ENCODE assay signal across 37 cellular contexts in the genomic region with DNA sequence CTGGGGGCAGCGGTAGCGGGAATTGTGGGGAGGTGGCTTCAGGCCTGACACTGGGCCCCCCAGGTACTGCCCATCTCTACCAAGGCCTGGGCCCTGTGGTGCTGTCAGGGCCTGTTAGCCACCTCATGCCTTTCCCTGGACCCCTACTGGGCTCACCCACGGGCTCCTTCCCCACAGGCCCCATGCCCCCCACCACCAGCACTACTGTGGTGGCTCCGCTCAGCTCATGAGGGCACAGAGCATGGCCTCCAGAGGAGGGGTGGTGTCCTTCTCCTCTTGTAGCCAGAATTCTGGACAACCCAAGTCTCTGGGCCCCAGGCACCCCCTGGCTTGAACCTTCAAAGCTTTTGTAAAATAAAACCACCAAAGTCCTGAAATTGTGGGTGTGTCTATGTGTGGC. TPM values are rescaled to one million over a fixed set of nuclear protein-coding genes. Genes with fewer than 3 reads are reported as not detected.
"Had no signal": no experiment of that assay in that cellular context is flagged by ENCODE, and none has a peak within 500 bp of the region (broad histone marks: within the 10 kb centered on the region; RNA-seq: fewer than 3 reads in every experiment).

No MANE protein-coding gene starts in this region.

- H3K27me3 Mint-ChIP-seq: activated CD4-positive, alpha-beta T cell treated with anti-CD3 and anti-CD28 coated beads, Interleukin-2, amount 10 ng/mL, durations not matched to agents 24 days and 14 days; activated naive CD4-positive, alpha-beta T cell treated with anti-CD3 and anti-CD28 coated beads, Interleukin-2, amount 50 U/mL, for 24 hours; activated naive CD8-positive, alpha-beta T cell treated with anti-CD3 and anti-CD28 coated beads, Interleukin-2, amount 10 ng/mL, durations not matched to agents 7 days and 5 days had no signal

- H3K27ac Mint-ChIP-seq: activated CD4-positive, alpha-beta T cell treated with anti-CD3 and anti-CD28 coated beads, Interleukin-2, amount 10 ng/mL, durations not matched to agents 24 days and 14 days; activated CD8-positive, alpha-beta T cell treated with anti-CD3 and anti-CD28 coated beads, Interleukin-2, amount 10 ng/mL, durations not matched to agents 7 days and 5 days; activated naive CD4-positive, alpha-beta T cell treated with anti-CD3 and anti-CD28 coated beads, Interleukin-2, amount 50 U/mL, for 24 hours; activated naive CD8-positive, alpha-beta T cell treated with anti-CD3 and anti-CD28 coated beads, Interleukin-2, amount 10 ng/mL, durations not matched to agents 7 days and 5 days; activated T-cell treated with anti-CD3 and anti-CD28 coated beads, Interleukin-2, amount 50 U/mL, for 24 hours; activated T-helper 2 cell treated with anti-CD3 and anti-CD28 coated beads, Interferon-gamma antibody, Interleukin-2, Interleukin-4, amounts not matched to agents 10 μg/mL and 5 μg/mL and 100 μg/mL, durations not matched to agents 14 hours and 24 hours and 36 hours; T-helper 1 cell treated with Interleukin-12 subunit alpha and Interleukin-12 subunit beta and Interleukin-4 antibody, amounts not matched to agents 30 μg/mL and 1 μg/mL, for 36 hours had no signal

- H3K4me3 Mint-ChIP-seq: activated CD4-positive, alpha-beta T cell treated with anti-CD3 and anti-CD28 coated beads, Interleukin-2, amount 10 ng/mL, durations not matched to agents 24 days and 14 days; activated CD8-positive, alpha-beta T cell treated with anti-CD3 and anti-CD28 coated beads, Interleukin-2, amount 10 ng/mL, durations not matched to agents 7 days and 5 days; activated naive CD4-positive, alpha-beta T cell treated with anti-CD3 and anti-CD28 coated beads, Interleukin-2, amount 50 U/mL, for 24 hours; activated naive CD8-positive, alpha-beta T cell treated with anti-CD3 and anti-CD28 coated beads, Interleukin-2, amount 10 ng/mL, durations not matched to agents 7 days and 5 days; activated T-cell treated with anti-CD3 and anti-CD28 coated beads, Interleukin-2, amount 50 U/mL, for 24 hours; T-helper 1 cell treated with Interleukin-12 subunit alpha and Interleukin-12 subunit beta and Interleukin-4 antibody, amounts not matched to agents 30 μg/mL and 1 μg/mL, for 36 hours; T-helper 2 cell treated with Interferon-gamma antibody and Interleukin-4, amounts not matched to agents 5 μg/mL and 100 μg/mL, for 36 hours had no signal

- H3K27me3 ChIP-seq: ascending aorta, body of pancreas, Peyer's patch, SJSA1 had no signal

- H3K36me3 Mint-ChIP-seq: activated naive CD4-positive, alpha-beta T cell treated with anti-CD3 and anti-CD28 coated beads, Interleukin-2, amount 50 U/mL, for 24 hours; activated naive CD8-positive, alpha-beta T cell treated with anti-CD3 and anti-CD28 coated beads, Interleukin-2, amount 10 ng/mL, durations not matched to agents 7 days and 5 days had no signal

- H3K9me3 ChIP-seq: ascending aorta, body of pancreas, breast epithelium, Peyer's patch, SJSA1, SK-N-SH had no signal

- FAIRE-seq: TTC549 had no signal

- H3K4me1 ChIP-seq: ascending aorta, body of pancreas, breast epithelium, Peyer's patch had no signal

- ATAC-seq: activated CD8-positive, alpha-beta T cell treated with anti-CD3 and anti-CD28 coated beads, Interleukin-2, amount 10 ng/mL, durations not matched to agents 7 days and 5 days; body of pancreas; PC-3 had no signal

- H3K9ac ChIP-seq: KMS-11, SK-N-SH had no signal

- H3K36me3 ChIP-seq: ascending aorta, breast epithelium, Peyer's patch, SJSA1 had no signal

- H3K4me2 ChIP-seq: KMS-11, SK-N-SH had no signal

- H3K9me3 Mint-ChIP-seq: activated CD4-positive, alpha-beta T cell treated with anti-CD3 and anti-CD28 coated beads, Interleukin-2, amount 10 ng/mL, durations not matched to agents 24 days and 14 days; activated naive CD4-positive, alpha-beta T cell treated with anti-CD3 and anti-CD28 coated beads, Interleukin-2, amount 50 U/mL, for 24 hours; activated naive CD8-positive, alpha-beta T cell treated with anti-CD3 and anti-CD28 coated beads, Interleukin-2, amount 10 ng/mL, durations not matched to agents 7 days and 5 days; activated T-cell treated with anti-CD3 and anti-CD28 coated beads, Interleukin-2, amount 50 U/mL, for 24 hours; activated T-helper 2 cell treated with anti-CD3 and anti-CD28 coated beads, Interferon-gamma antibody, Interleukin-2, Interleukin-4, amounts not matched to agents 10 μg/mL and 5 μg/mL and 100 μg/mL, durations not matched to agents 14 hours and 24 hours and 36 hours; T-helper 1 cell treated with Interleukin-12 subunit alpha and Interleukin-12 subunit beta and Interleukin-4 antibody, amounts not matched to agents 30 μg/mL and 1 μg/mL, for 36 hours; T-helper 2 cell treated with Interferon-gamma antibody and Interleukin-4, amounts not matched to agents 5 μg/mL and 100 μg/mL, for 36 hours had no signal

- H3K4me3 ChIP-seq: ascending aorta, body of pancreas, breast epithelium, Peyer's patch, SJSA1 had no signal

- DNase-seq: activated CD4-positive, alpha-beta T cell treated with anti-CD3 and anti-CD28 coated beads, Interleukin-2, amount 10 ng/mL, durations not matched to agents 24 days and 14 days; activated CD4-positive, alpha-beta T cell treated with anti-CD3 and anti-CD28 coated beads, Interleukin-2, amount 50 U/mL, for 4 hours; activated CD8-positive, alpha-beta T cell treated with anti-CD3 and anti-CD28 coated beads, Interleukin-2, amount 10 ng/mL, durations not matched to agents 7 days and 5 days; activated gamma-delta T cell; activated naive CD4-positive, alpha-beta T cell treated with Interleukin-2 at 50 U/mL for 16 hours; activated naive CD8-positive, alpha-beta T cell treated with anti-CD3 and anti-CD28 coated beads, Interleukin-2, amount 10 ng/mL, durations not matched to agents 7 days and 5 days; activated T-cell treated with anti-CD3 and anti-CD28 coated beads, Interleukin-2, amount 50 U/mL, for 24 hours; amygdala; body of pancreas; caudate nucleus; MM.1S; MV-4-11; NCI-H1092; NCI-H1436 treated with DMSO at 0.1 percent for 48 hours; NCI-H1694 treated with DMSO at 0.1 percent for 48 hours; NCI-H2029; NCI-H2107; NCI-H2171; NCI-H510A; NCI-H526; NCI-H748 treated with DMSO at 0.1 percent for 48 hours; NK-92 treated with Interleukin-12 subunit alpha and Interleukin-12 subunit beta, amount 100 ng/mL, for 24 hours; PC-3; Peyer's patch; RPMI8226; SHP77 treated with DMSO at 0.1 percent for 48 hours; SK-N-SH had no signal

- H3K27ac ChIP-seq: ascending aorta, body of pancreas, breast epithelium, KMS-11, Peyer's patch, SJSA1 had no signal

RNA-seq across cellular contexts. Expression of a gene that starts 7.5 kb away (rescaled TPM):
- total RNA-seq: activated CD4-positive, alpha-beta T cell treated with anti-CD3 and anti-CD28 coated beads, Interleukin-2, amount 10 ng/mL, durations not matched to agents 24 days and 14 days; activated CD8-positive, alpha-beta T cell treated with anti-CD3 and anti-CD28 coated beads, Interleukin-2, amount 10 ng/mL, durations not matched to agents 7 days and 5 days; activated naive CD8-positive, alpha-beta T cell treated with anti-CD3 and anti-CD28 coated beads, Interleukin-2, amount 10 ng/mL, durations not matched to agents 7 days and 5 days; activated T-helper 2 cell treated with anti-CD3 and anti-CD28 coated beads, Interferon-gamma antibody, Interleukin-2, Interleukin-4, amounts not matched to agents 10 μg/mL and 5 μg/mL and 100 μg/mL, durations not matched to agents 14 hours and 24 hours and 36 hours; ascending aorta; body of pancreas; breast epithelium; LHCN-M2; PC-3; Peyer's patch; SJSA1 had no signal

RNA-seq across cellular contexts. Expression of a gene that starts 32.4 kb away (rescaled TPM):
- total RNA-seq: activated CD4-positive, alpha-beta T cell treated with anti-CD3 and anti-CD28 coated beads, Interleukin-2, amount 10 ng/mL, durations not matched to agents 24 days and 14 days; activated CD8-positive, alpha-beta T cell treated with anti-CD3 and anti-CD28 coated beads, Interleukin-2, amount 10 ng/mL, durations not matched to agents 7 days and 5 days; activated naive CD8-positive, alpha-beta T cell treated with anti-CD3 and anti-CD28 coated beads, Interleukin-2, amount 10 ng/mL, durations not matched to agents 7 days and 5 days; activated T-helper 2 cell treated with anti-CD3 and anti-CD28 coated beads, Interferon-gamma antibody, Interleukin-2, Interleukin-4, amounts not matched to agents 10 μg/mL and 5 μg/mL and 100 μg/mL, durations not matched to agents 14 hours and 24 hours and 36 hours; ascending aorta; body of pancreas; LHCN-M2; PC-3; Peyer's patch; SJSA1 had no signal

RNA-seq across cellular contexts. Expression of a gene that starts 32.4 kb away (rescaled TPM):
- total RNA-seq: activated CD4-positive, alpha-beta T cell treated with anti-CD3 and anti-CD28 coated beads, Interleukin-2, amount 10 ng/mL, durations not matched to agents 24 days and 14 days; activated CD8-positive, alpha-beta T cell treated with anti-CD3 and anti-CD28 coated beads, Interleukin-2, amount 10 ng/mL, durations not matched to agents 7 days and 5 days; activated naive CD8-positive, alpha-beta T cell treated with anti-CD3 and anti-CD28 coated beads, Interleukin-2, amount 10 ng/mL, durations not matched to agents 7 days and 5 days; activated T-helper 2 cell treated with anti-CD3 and anti-CD28 coated beads, Interferon-gamma antibody, Interleukin-2, Interleukin-4, amounts not matched to agents 10 μg/mL and 5 μg/mL and 100 μg/mL, durations not matched to agents 14 hours and 24 hours and 36 hours; ascending aorta; body of pancreas; LHCN-M2; PC-3; SJSA1 had no signal

RNA-seq across cellular contexts. Expression of a gene that starts 41.5 kb away (rescaled TPM):
- total RNA-seq: activated CD8-positive, alpha-beta T cell treated with anti-CD3 and anti-CD28 coated beads, Interleukin-2, amount 10 ng/mL, durations not matched to agents 7 days and 5 days; ascending aorta had no signal
